In the genomic region with DNA sequence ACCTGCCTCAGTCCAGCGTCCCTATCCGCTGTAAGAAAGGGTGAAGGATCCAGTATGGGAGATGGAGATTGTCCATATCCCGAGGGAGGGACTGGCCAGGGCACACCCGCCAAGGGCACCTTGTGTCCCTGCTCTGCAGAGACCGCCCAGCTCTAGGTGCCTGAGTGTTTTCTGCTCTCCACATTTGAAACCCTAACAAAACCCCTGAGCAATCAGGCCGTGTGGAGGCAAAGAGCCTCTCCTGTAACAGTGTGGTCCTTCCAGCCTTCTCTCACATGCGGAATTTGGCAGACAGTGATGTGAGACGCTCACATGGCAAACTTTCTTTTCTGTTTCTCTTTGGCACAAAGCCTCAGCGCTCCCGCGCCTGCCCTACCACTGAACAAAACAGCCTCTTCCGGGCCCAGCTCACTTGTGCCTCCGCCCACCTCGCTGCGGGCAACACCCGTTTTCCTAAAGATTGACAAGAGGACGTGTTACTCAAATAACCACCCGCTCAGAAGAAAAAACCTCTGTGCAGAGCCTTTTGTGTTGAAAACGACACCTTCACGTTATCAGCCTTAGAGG, we compare ENCODE assay signal across 8 cellular contexts.
DNase-seq lines count a peak whose midpoint lies in the region; ATAC-seq, FAIRE-seq and TF ChIP-seq lines count a peak whose summit lies in the region.

No MANE protein-coding gene starts in this region.

- H3K79me2 ChIP-seq in hepatocyte = no peaks in the 10 kb centered on the region

- FAIRE-seq in RCC 7860 (lab: Jason Lieb, UNC) = no peak

- no peaks in the 10 kb centered on the region for H3K9me3 ChIP-seq in hepatocyte (ENCODE audit: low read depth)

- H3K4me1 ChIP-seq in hepatocyte (ENCODE audit: insufficient read depth) = no peaks in the 10 kb centered on the region

- peak overlapping the region; percentile 14 for H3K27ac ChIP-seq in C4-2B
- no peak overlapping the region for H3K27ac ChIP-seq in hepatocyte

- no peaks in the 10 kb centered on the region for H3K9me2 ChIP-seq in hepatocyte (replicated peaks; ENCODE audit: insufficient read depth)

- no peak for TF ChIP-seq CTCF in C4-2B (conservative IDR thresholded peaks at IDR 0.05)
- TF ChIP-seq CTCF in hepatocyte (IDR thresholded peaks at IDR 0.05; ENCODE audit: poor library complexity) = no peak

- H3K36me3 ChIP-seq in hepatocyte (replicated peaks; ENCODE audit: insufficient read depth, low read depth) = no peaks in the 10 kb centered on the region

- 22% methylated on average over 20 of the region's 20 CpGs for WGBS in hepatocyte (ENCODE audit: low lambda C conversion rate, missing lambda C conversion rate)

- H3K4me2 ChIP-seq in hepatocyte = peak overlapping the region; percentile 73

- no peak overlapping the region for H3K4me3 ChIP-seq in hepatocyte

- ATAC-seq in HG03045 (IDR thresholded peaks at IDR 0.05; ENCODE audit: unreplicated experiment) = no peak

- H2AFZ ChIP-seq in hepatocyte = peak overlapping the region; percentile 70

- DNase-seq in NCI-H510A (lab: John Stamatoyannopoulos, UW) (peak; percentile 67), activated T-cell treated with anti-CD3 and anti-CD28 coated beads for 1 hour (ENCODE audit: low read depth) (peak; percentile 62), hepatocyte (ENCODE audit: low spot score) (peak; percentile 71), COLO829 (ENCODE audit: low spot score) (no peak), RCC 7860 (ENCODE audit: low spot score) (no peak)
- peak; percentile 74 to 81 for DNase-seq in stimulated activated CD4-positive, alpha-beta T cell treated with anti-CD3 and anti-CD28 coated beads, Interleukin-15, amount 100 ng/mL, for 48 hours (ENCODE audit: low read depth in 2 of 2)

- no peaks in the 10 kb centered on the region for H4K20me1 ChIP-seq in hepatocyte (ENCODE audit: insufficient read depth, poor library complexity, severe bottlenecking)

- no peaks in the 10 kb centered on the region for H3K27me3 ChIP-seq in hepatocyte

Comparison
In these comparisons a context has a peak if more than half of its experiments do, and no peak if none do; other contexts are left out.
1. DNase-seq: peak in NCI-H510A (single experiment), activated T-cell treated with anti-CD3 and anti-CD28 coated beads for 1 hour (single experiment), hepatocyte (single experiment) and stimulated activated CD4-positive, alpha-beta T cell treated with anti-CD3 and anti-CD28 coated beads, Interleukin-15, amount 100 ng/mL, for 48 hours (2 of 2); none in COLO829 (single experiment) and RCC 7860 (single experiment).